In the genomic region with DNA sequence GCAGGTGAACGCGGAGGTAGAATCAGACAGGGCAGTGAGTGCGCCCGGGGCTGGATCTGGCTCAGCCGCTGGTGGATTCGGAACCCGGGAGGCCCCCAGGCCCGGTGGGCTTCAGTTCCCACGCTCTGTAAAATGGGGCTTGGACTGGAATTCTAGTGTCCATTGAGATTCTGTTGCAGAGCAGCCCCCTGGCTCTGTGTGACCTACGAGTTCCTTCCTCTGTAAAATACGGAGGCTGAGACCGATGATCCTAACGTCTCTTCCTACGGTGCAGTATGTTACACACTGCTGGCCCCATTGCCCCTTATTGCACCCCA, we compare ENCODE assay signal across 8 cellular contexts. TPM values are rescaled to one million over a fixed set of nuclear protein-coding genes. Genes with fewer than 3 reads are reported as not detected.
DNase-seq lines count a peak whose midpoint lies in the region; ATAC-seq lines count a peak whose summit lies in the region.

No MANE protein-coding gene starts in this region.

- H3K4me1 Mint-ChIP-seq in activated T-cell treated with anti-CD3 and anti-CD28 coated beads, Interleukin-2, amount 50 U/mL, for 4 hours (ENCODE audit: low read depth) = peaks cover 20% of the 10 kb centered on the region
- peaks cover 23% of the 10 kb centered on the region for H3K4me1 Mint-ChIP-seq in activated naive CD8-positive, alpha-beta T cell treated with anti-CD3 and anti-CD28 coated beads for 36 hours

- no peaks in the 10 kb centered on the region for H3K9me3 ChIP-seq in thymus (ENCODE audit: control insufficient read depth)

- H3K4me3 Mint-ChIP-seq in activated T-cell treated with anti-CD3 and anti-CD28 coated beads, Interleukin-2, amount 50 U/mL, for 4 hours = peak overlapping the region; percentile 91
- H3K4me3 Mint-ChIP-seq in activated naive CD8-positive, alpha-beta T cell treated with anti-CD3 and anti-CD28 coated beads for 36 hours = peak overlapping the region; percentile 95

- no peak for DNase-seq in activated T-cell treated with anti-CD3 and anti-CD28 coated beads, Interleukin-2, amount 50 U/mL, for 4 hours
- DNase-seq in activated T-cell treated with anti-CD3 and anti-CD28 coated beads, Interleukin-2, amount 50 U/mL, for 1 hour = no peak
- DNase-seq in activated naive CD8-positive, alpha-beta T cell treated with anti-CD3 and anti-CD28 coated beads for 36 hours = no peak
- DNase-seq in KG1 (lab: John Stamatoyannopoulos, UW) (no peak), retina (no peak)

- H3K27me3 ChIP-seq in layer of hippocampus (ENCODE audit: control insufficient read depth, insufficient read depth, low read length) (no peaks in the 10 kb centered on the region), thymus (ENCODE audit: control insufficient read depth, insufficient read depth) (no peaks in the 10 kb centered on the region)

- H3K9me3 Mint-ChIP-seq in activated T-cell treated with anti-CD3 and anti-CD28 coated beads, Interleukin-2, amount 50 U/mL, for 4 hours = no peaks in the 10 kb centered on the region
- no peaks in the 10 kb centered on the region for H3K9me3 Mint-ChIP-seq in activated naive CD8-positive, alpha-beta T cell treated with anti-CD3 and anti-CD28 coated beads for 36 hours

- H3K4me1 ChIP-seq in thymus (ENCODE audit: control insufficient read depth, insufficient read depth, low read length) = peaks cover 7% of the 10 kb centered on the region

- no peaks in the 10 kb centered on the region for H3K27me3 Mint-ChIP-seq in activated T-cell treated with anti-CD3 and anti-CD28 coated beads, Interleukin-2, amount 50 U/mL, for 4 hours (ENCODE audit: low read depth)
- H3K27me3 Mint-ChIP-seq in activated naive CD8-positive, alpha-beta T cell treated with anti-CD3 and anti-CD28 coated beads for 36 hours = peaks cover 6% of the 10 kb centered on the region

- WGBS in thymus = 2% methylated on average over 14 of the region's 14 CpGs

- H3K27ac ChIP-seq in layer of hippocampus (ENCODE audit: low read depth, low read length) (peak overlapping the region; percentile 99), thymus (ENCODE audit: low read depth) (no peak overlapping the region)

- H3K4me3 ChIP-seq in thymus (ENCODE audit: low read length) = peak overlapping the region; percentile 67

- H3K36me3 ChIP-seq in thymus (ENCODE audit: control insufficient read depth, insufficient read depth) = no peaks in the 10 kb centered on the region

- H3K36me3 Mint-ChIP-seq in activated T-cell treated with anti-CD3 and anti-CD28 coated beads, Interleukin-2, amount 50 U/mL, for 4 hours (ENCODE audit: insufficient read depth) = no peaks in the 10 kb centered on the region
- H3K36me3 Mint-ChIP-seq in activated naive CD8-positive, alpha-beta T cell treated with anti-CD3 and anti-CD28 coated beads for 36 hours = no peaks in the 10 kb centered on the region

- no peak overlapping the region for H3K27ac Mint-ChIP-seq in activated naive CD8-positive, alpha-beta T cell treated with anti-CD3 and anti-CD28 coated beads for 36 hours

- no peak for ATAC-seq in activated T-cell treated with anti-CD3 and anti-CD28 coated beads, Interleukin-2, amount 50 U/mL, for 4 hours
- ATAC-seq in HG02642 (IDR thresholded peaks at IDR 0.05; ENCODE audit: poor library complexity, unreplicated experiment) = no peak

RNA-seq across cellular contexts. Expression of a gene that starts 14.9 kb away (rescaled TPM):
- 1 to 10 TPM; 4.8 to 7.2 (median 6.6) TPM for total RNA-seq in activated T-cell treated with anti-CD3 and anti-CD28 coated beads, Interleukin-2, amount 50 U/mL, for 4 hours
- 1 to 10 TPM; 4.6 to 4.7 TPM for total RNA-seq in activated naive CD8-positive, alpha-beta T cell treated with anti-CD3 and anti-CD28 coated beads for 36 hours
- 11.8 TPM for polyA plus RNA-seq in thymus

RNA-seq across cellular contexts. Expression of a gene that starts 29.1 kb away (rescaled TPM):
- 10 to 100 TPM; 67.7 to 75.4 (median 69.8) TPM for total RNA-seq in activated T-cell treated with anti-CD3 and anti-CD28 coated beads, Interleukin-2, amount 50 U/mL, for 4 hours
- 10 to 100 TPM; 52.0 to 55.7 TPM for total RNA-seq in activated naive CD8-positive, alpha-beta T cell treated with anti-CD3 and anti-CD28 coated beads for 36 hours
- polyA plus RNA-seq in thymus = 99.1 TPM

RNA-seq across cellular contexts. Expression of a gene that starts 35.1 kb away (rescaled TPM):
- total RNA-seq in activated T-cell treated with anti-CD3 and anti-CD28 coated beads, Interleukin-2, amount 50 U/mL, for 4 hours = 10 to 100 TPM; 16.4 to 23.8 (median 22.0) TPM
- 10 to 100 TPM; 28.5 to 28.6 TPM for total RNA-seq in activated naive CD8-positive, alpha-beta T cell treated with anti-CD3 and anti-CD28 coated beads for 36 hours
- 143 TPM for polyA plus RNA-seq in thymus

RNA-seq across cellular contexts. Expression of a gene that starts 51.9 kb away (rescaled TPM):
- total RNA-seq in activated T-cell treated with anti-CD3 and anti-CD28 coated beads, Interleukin-2, amount 50 U/mL, for 4 hours = 100 to 1,000 TPM; 152 to 172 (median 171) TPM
- 100 to 1,000 TPM; 211 to 219 TPM for total RNA-seq in activated naive CD8-positive, alpha-beta T cell treated with anti-CD3 and anti-CD28 coated beads for 36 hours
- polyA plus RNA-seq in thymus = 158 TPM

RNA-seq across cellular contexts. Expression of a gene that starts 55.2 kb away (rescaled TPM):
- total RNA-seq in activated T-cell treated with anti-CD3 and anti-CD28 coated beads, Interleukin-2, amount 50 U/mL, for 4 hours = 1 to 10 TPM in 2 of 3 donors, under 1 TPM in 1; 0.56 to 1.5 (median 1.4) TPM
- under 1 TPM; 0.31 to 0.56 TPM for total RNA-seq in activated naive CD8-positive, alpha-beta T cell treated with anti-CD3 and anti-CD28 coated beads for 36 hours
- polyA plus RNA-seq in thymus = 2.0 TPM
